ENCODE assay signal across 1 cellular context in the genomic region with DNA sequence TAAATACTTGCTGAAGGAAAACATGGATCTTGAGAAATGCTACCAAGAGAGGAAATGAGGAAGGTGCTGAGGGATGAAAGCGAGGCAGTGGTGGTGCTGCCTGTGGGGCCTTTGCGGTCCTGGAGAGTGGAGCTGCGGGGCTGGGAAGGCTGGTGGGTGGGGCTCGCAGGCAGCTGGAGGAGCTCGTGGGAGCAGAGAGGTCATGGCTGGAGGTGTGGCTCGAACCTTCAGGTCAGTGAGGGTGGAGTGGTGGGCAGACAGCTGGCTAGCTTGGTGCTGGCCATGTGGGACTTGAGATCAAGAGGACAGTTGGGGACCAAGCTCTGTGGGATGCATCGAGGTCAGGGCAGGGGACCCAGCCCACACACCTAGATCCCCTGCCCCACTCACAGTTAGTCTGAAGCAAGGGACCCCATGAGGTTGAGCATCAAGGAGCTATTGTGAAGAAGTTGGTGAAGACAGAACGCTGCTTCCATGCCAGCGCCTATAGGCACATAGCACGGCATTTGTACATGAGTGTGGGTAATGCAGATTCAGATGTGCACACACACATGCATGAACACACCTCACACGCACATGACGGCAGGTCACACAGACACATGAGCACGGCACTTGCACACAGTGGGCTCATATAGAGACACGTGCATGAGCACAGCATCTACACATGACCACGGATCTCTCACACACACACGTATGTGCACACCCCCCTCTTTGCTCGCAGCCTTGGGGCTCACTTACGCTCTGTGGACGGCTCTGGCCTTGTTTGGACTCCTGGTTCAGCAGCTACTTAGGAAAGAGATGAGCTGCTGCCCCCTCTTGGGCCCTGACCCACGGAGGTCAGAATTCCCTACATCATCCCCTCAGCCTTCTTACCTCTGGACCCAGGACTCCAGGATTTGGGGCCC.
TF ChIP-seq lines count a peak whose summit lies in the region.

No MANE protein-coding gene starts in this region.

TF ChIP-seq in HepG2, 621 proteins besides CTCF, POLR2A, EP300 and RAD21:
- no peak for TF ChIP-seq ARNT (IDR thresholded peaks at IDR 0.05)
- TF ChIP-seq ZNF431 (CRISPR knock-in tag; IDR thresholded peaks at IDR 0.05; ENCODE audit: borderline replicate concordance, low read depth), result no peak
TF ChIP-seq in HepG2: peak in this region for 0.
